In genomic region chr1:229689273-229689672, GRCh38 we compare ENCODE assay signal across 11 cellular contexts.
"Had no signal": no experiment of that assay in that cellular context is flagged by ENCODE, and none has a peak within 500 bp of the region (broad histone marks: within the 10 kb centered on the region; RNA-seq: fewer than 3 reads in every experiment).

No MANE protein-coding gene starts in this region.

- H3K4me3 ChIP-seq: ascending aorta, sigmoid colon, stomach, thoracic aorta had no signal

- H3K27me3 ChIP-seq: ascending aorta, sigmoid colon, stomach had no signal

- DNase-seq: activated CD4-positive, alpha-beta T cell treated with anti-CD3 and anti-CD28 coated beads, Interleukin-2, amount 50 U/mL, for 4 hours; left cardiac atrium; naive B cell; sigmoid colon; stimulated activated CD4-positive, alpha-beta T cell treated with anti-CD3 and anti-CD28 coated beads, Interleukin-1b, Interleukin-23, amount 100 ng/mL, for 48 hours; stomach; T-helper 9 cell had no signal

- H3K36me3 ChIP-seq: ascending aorta, neutrophil, sigmoid colon, stomach, thoracic aorta had no signal

- H3K27ac ChIP-seq: ascending aorta, neutrophil, parathyroid adenoma, sigmoid colon, stomach, thoracic aorta had no signal

- ATAC-seq: left cardiac atrium had no signal

- H3K9me3 ChIP-seq: ascending aorta, neutrophil had no signal

- H3K4me1 ChIP-seq: ascending aorta, parathyroid adenoma, sigmoid colon, stomach had no signal
